22 cellular contexts compared by ENCODE assay signal in the genomic region with DNA sequence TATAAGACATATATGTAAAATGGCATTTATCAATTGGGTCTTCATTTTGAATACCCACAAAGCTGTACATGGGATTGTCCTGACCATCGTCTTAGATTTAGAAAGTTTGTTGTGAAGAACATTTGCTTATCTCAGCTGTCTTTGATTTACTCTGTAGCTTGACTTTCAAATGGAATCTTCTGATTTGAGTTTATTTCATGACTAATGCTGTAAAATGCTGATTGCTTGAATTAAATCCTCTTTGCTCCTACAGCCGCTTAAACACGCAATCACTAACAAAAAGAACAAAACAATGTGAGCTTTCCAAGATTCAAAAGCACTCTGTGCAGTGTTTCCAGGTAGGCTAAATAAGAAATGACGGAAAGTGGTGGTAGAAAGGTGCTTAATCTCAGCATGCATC.
"Had no signal": no experiment of that assay in that cellular context is flagged by ENCODE, and none has a peak within 500 bp of the region (broad histone marks: within the 10 kb centered on the region; RNA-seq: fewer than 3 reads in every experiment).

No MANE protein-coding gene starts in this region.

- DNase-seq: activated B cell treated with CpG ODN at 0.5 μM for 24 hours; activated CD4-positive, alpha-beta T cell treated with anti-CD3 and anti-CD28 coated beads, Interleukin-2, amount 50 U/mL, for 1 hour; activated CD8-positive, alpha-beta T cell treated with anti-CD3 and anti-CD28 coated beads for 36 hours; activated gamma-delta T cell treated with Interleukin-2 at 50 U/mL for 16 hours; activated naive CD8-positive, alpha-beta T cell treated with anti-CD3 and anti-CD28 coated beads, Interleukin-2, amount 50 U/mL, for 24 hours; activated T-cell treated with anti-CD3 and anti-CD28 coated beads, Interleukin-2, amount 50 U/mL, for 4 hours; anterior cingulate cortex; effector CD8-positive, alpha-beta T cell; esophagus squamous epithelium; head of caudate nucleus; hypothalamus; naive B cell; stimulated activated CD4-positive, alpha-beta T cell treated with anti-CD3 and anti-CD28 coated beads, Interleukin-4, amount 100 ng/mL, for 24 hours; T-helper 1 cell; uterus had no signal

- H3K36me3 Mint-ChIP-seq: activated naive CD4-positive, alpha-beta T cell treated with anti-CD3 and anti-CD28 coated beads, Interleukin-2, amount 50 U/mL, for 24 hours; mesothelial cell of epicardium; naive B cell; neural progenitor cell; stimulated activated effector memory CD8-positive, alpha-beta T cell treated with anti-CD3 and anti-CD28 coated beads, Interleukin-12 subunit alpha, Interleukin-12 subunit beta, amount 100 ng/mL, for 72 hours had no signal

- H3K4me1 Mint-ChIP-seq: activated B cell treated with CpG ODN at 0.5 μM for 24 hours; activated naive CD4-positive, alpha-beta T cell treated with anti-CD3 and anti-CD28 coated beads, Interleukin-2, amount 50 U/mL, for 24 hours; activated naive CD8-positive, alpha-beta T cell treated with anti-CD3 and anti-CD28 coated beads, Interleukin-2, amount 50 U/mL, for 24 hours; activated T-helper 17 cell treated with anti-CD3 and anti-CD28 coated beads, Interleukin-2, amount 50 U/mL, for 72 hours; naive B cell; stimulated activated effector memory CD8-positive, alpha-beta T cell treated with anti-CD3 and anti-CD28 coated beads, Interleukin-12 subunit alpha, Interleukin-12 subunit beta, amount 100 ng/mL, for 72 hours had no signal

- H3K9me3 Mint-ChIP-seq: neural progenitor cell had no signal

- H3K27ac Mint-ChIP-seq: activated B cell treated with CpG ODN at 0.5 μM for 24 hours; activated CD8-positive, alpha-beta T cell treated with anti-CD3 and anti-CD28 coated beads for 36 hours; activated naive CD4-positive, alpha-beta T cell treated with anti-CD3 and anti-CD28 coated beads, Interleukin-2, amount 50 U/mL, for 24 hours; activated naive CD8-positive, alpha-beta T cell treated with anti-CD3 and anti-CD28 coated beads, Interleukin-2, amount 50 U/mL, for 24 hours; activated T-helper 17 cell treated with anti-CD3 and anti-CD28 coated beads, Interleukin-2, amount 50 U/mL, for 72 hours; naive B cell; neural progenitor cell; stimulated activated effector memory CD8-positive, alpha-beta T cell treated with anti-CD3 and anti-CD28 coated beads, Interleukin-12 subunit alpha, Interleukin-12 subunit beta, amount 100 ng/mL, for 72 hours; stimulated activated naive CD8-positive, alpha-beta T cell treated with anti-CD3 and anti-CD28 coated beads, Interleukin-15, Interleukin-2, amounts not matched to agents 100 ng/mL and 50 ng/mL, for 24 hours; T-helper 2 cell treated with Interferon-gamma antibody and Interleukin-4, amounts not matched to agents 5 μg/mL and 100 μg/mL, for 36 hours had no signal

- H3K4me3 Mint-ChIP-seq: activated B cell treated with CpG ODN at 0.5 μM for 24 hours; activated CD8-positive, alpha-beta T cell treated with anti-CD3 and anti-CD28 coated beads for 36 hours; activated naive CD4-positive, alpha-beta T cell treated with anti-CD3 and anti-CD28 coated beads, Interleukin-2, amount 50 U/mL, for 24 hours; activated naive CD8-positive, alpha-beta T cell treated with anti-CD3 and anti-CD28 coated beads, Interleukin-2, amount 50 U/mL, for 24 hours; activated T-cell treated with anti-CD3 and anti-CD28 coated beads, Interleukin-2, amount 50 U/mL, for 4 hours; activated T-helper 17 cell treated with anti-CD3 and anti-CD28 coated beads, Interleukin-2, amount 50 U/mL, for 72 hours; mesothelial cell of epicardium; naive B cell; neural progenitor cell; stimulated activated effector memory CD8-positive, alpha-beta T cell treated with anti-CD3 and anti-CD28 coated beads, Interleukin-12 subunit alpha, Interleukin-12 subunit beta, amount 100 ng/mL, for 72 hours; stimulated activated naive CD8-positive, alpha-beta T cell treated with anti-CD3 and anti-CD28 coated beads, Interleukin-15, Interleukin-2, amounts not matched to agents 100 ng/mL and 50 ng/mL, for 24 hours; T-helper 2 cell treated with Interferon-gamma antibody and Interleukin-4, amounts not matched to agents 5 μg/mL and 100 μg/mL, for 36 hours had no signal

- H3K27me3 Mint-ChIP-seq: activated B cell treated with CpG ODN at 0.5 μM for 24 hours; activated CD8-positive, alpha-beta T cell treated with anti-CD3 and anti-CD28 coated beads for 36 hours; activated naive CD4-positive, alpha-beta T cell treated with anti-CD3 and anti-CD28 coated beads, Interleukin-2, amount 50 U/mL, for 24 hours; activated naive CD8-positive, alpha-beta T cell treated with anti-CD3 and anti-CD28 coated beads, Interleukin-2, amount 50 U/mL, for 24 hours; activated T-helper 17 cell treated with anti-CD3 and anti-CD28 coated beads, Interleukin-2, amount 50 U/mL, for 72 hours; naive B cell; stimulated activated naive CD8-positive, alpha-beta T cell treated with anti-CD3 and anti-CD28 coated beads, Interleukin-15, Interleukin-2, amounts not matched to agents 100 ng/mL and 50 ng/mL, for 24 hours had no signal
